ENCODE assay signal across 28 cellular contexts in the genomic region with DNA sequence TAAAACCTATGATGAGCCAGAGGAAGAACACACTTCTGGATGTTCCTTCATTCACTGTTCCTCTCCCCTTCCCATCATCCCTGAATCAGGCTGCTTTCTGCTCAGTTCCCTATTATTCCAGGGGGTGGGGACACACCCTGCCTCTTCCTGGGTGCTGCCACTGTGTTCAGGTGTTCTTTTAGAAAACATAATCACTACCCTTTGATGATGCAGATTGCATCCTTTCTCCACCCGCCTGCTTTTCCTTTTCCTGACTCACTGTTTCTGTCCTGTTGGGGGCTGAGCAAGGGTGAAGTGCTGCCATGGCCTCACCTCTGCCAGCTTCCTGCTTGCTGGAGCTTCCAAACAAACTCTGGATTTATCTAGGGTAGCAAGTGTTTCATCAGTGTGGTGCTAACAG.
DNase-seq lines count a peak whose midpoint lies in the region; ATAC-seq, FAIRE-seq and TF ChIP-seq lines count a peak whose summit lies in the region.
"Had no signal": no experiment of that assay in that cellular context is flagged by ENCODE, and none has a peak within 500 bp of the region (broad histone marks: within the 10 kb centered on the region; RNA-seq: fewer than 3 reads in every experiment).

No MANE protein-coding gene starts in this region.

- WGBS in upper lobe of left lung, 2 donors: 33 to 53% methylated on average over 1 of the region's 1 CpG

- POLR2A ChIA-PET in WTC11 (lab: Charles Lee): no interaction called here

- TF ChIP-seq EP300 in upper lobe of left lung (IDR thresholded peaks at IDR 0.05): no peak

- TF ChIP-seq POLR2A in uterus (IDR thresholded peaks at IDR 0.05): no peak
- TF ChIP-seq POLR2A in upper lobe of left lung (IDR thresholded peaks at IDR 0.05): no peak

- H3K27ac ChIP-seq in keratinocyte (ENCODE audit: control insufficient read depth, insufficient read depth, low read length): peak overlapping the region; percentile 45
- H3K27ac ChIP-seq in uterus: no peak overlapping the region
- no peak overlapping the region for H3K27ac ChIP-seq in upper lobe of left lung
- H3K27ac ChIP-seq: right atrium auricular region, stomach had no signal

- no peak overlapping the region for H3K9ac ChIP-seq in keratinocyte (ENCODE audit: control insufficient read depth, extremely low read depth, insufficient read depth, low read length)

- H3K27me3 ChIP-seq in keratinocyte (ENCODE audit: control insufficient read depth, extremely low read depth, insufficient read depth, low read length) (no peaks in the 10 kb centered on the region), uterus (no peaks in the 10 kb centered on the region), upper lobe of left lung (no peaks in the 10 kb centered on the region)
- H3K27me3 ChIP-seq: right atrium auricular region, stomach had no signal

- no peaks in the 10 kb centered on the region for H4K20me1 ChIP-seq in keratinocyte (ENCODE audit: control insufficient read depth, extremely low read depth, insufficient read depth, low read length)

- ATAC-seq in WTC11: peak; percentile 60
- ATAC-seq in upper lobe of left lung (ENCODE audit: low FRiP score in 2 of 2): no peak
- no peak for ATAC-seq in HG03520 (IDR thresholded peaks at IDR 0.05; ENCODE audit: unreplicated experiment)
- ATAC-seq: activated CD4-positive, alpha-beta T cell treated with anti-CD3 and anti-CD28 coated beads for 36 hours; CD8-positive, alpha-beta T cell; GM12878; left ventricle myocardium superior; Panc1 had no signal

- H3K4me1 ChIP-seq in keratinocyte (ENCODE audit: control insufficient read depth, extremely low read depth, insufficient read depth, low read length) (peaks cover 29% of the 10 kb centered on the region), uterus (no peaks in the 10 kb centered on the region), upper lobe of left lung (no peaks in the 10 kb centered on the region)
- H3K4me1 ChIP-seq: right atrium auricular region, stomach had no signal

- intact Hi-C loops in uterus (cut with DNase I; ENCODE audit: low total_unique reads): no loop called here

- H3K9me3 ChIP-seq in keratinocyte (ENCODE audit: control insufficient read depth, low read depth, low read length) (no peaks in the 10 kb centered on the region), uterus (no peaks in the 10 kb centered on the region), upper lobe of left lung (no peaks in the 10 kb centered on the region)
- H3K9me3 ChIP-seq: stomach had no signal

- dilution Hi-C loops in keratinocyte (cut with MboI; ENCODE audit: extremely low pct_ligation_motif_present, low sequenced_read_pairs): no loop called here

- H3K27ac Mint-ChIP-seq in WTC11: no peak overlapping the region
- H3K27ac Mint-ChIP-seq: activated CD4-positive, alpha-beta T cell treated with anti-CD3 and anti-CD28 coated beads for 36 hours; activated naive CD4-positive, alpha-beta T cell treated with anti-CD3 and anti-CD28 coated beads, Interleukin-2, amount 50 U/mL, for 24 hours; B cell; CD8-positive, alpha-beta T cell had no signal

- FAIRE-seq in keratinocyte (lab: Jason Lieb, UNC): peak; percentile 73
- FAIRE-seq: colon, GM12878, islet of Langerhans had no signal

- peak; percentile 58 for DNase-seq in COR-L47 (lab: John Stamatoyannopoulos, UW)
- peak; percentile 22 for DNase-seq in HCEC 1CT
- DNase-seq in WTC11 (ENCODE audit: low spot score): no peak
- no peak for DNase-seq in keratinocyte (ENCODE audit: low read depth, low spot score)
- no peak for DNase-seq in uterus
- DNase-seq in C1 segment of cervical spinal cord (lab: John Stamatoyannopoulos, UW): no peak
- no peak for DNase-seq in upper lobe of left lung
- DNase-seq: ACHN; activated CD4-positive, alpha-beta T cell treated with anti-CD3 and anti-CD28 coated beads for 36 hours; amniotic stem cell; CD8-positive, alpha-beta T cell; effector CD4-positive, alpha-beta T cell; left ventricle myocardium superior; NCI-H1092; NCI-H2029 treated with DMSO at 0.1 percent for 48 hours; NCI-H2227 treated with DMSO at 0.1 percent for 48 hours; NCI-H526 treated with DMSO at 0.1 percent for 48 hours; SIG-M5; stomach; SW 1271 had no signal

- peaks cover 3% of the 10 kb centered on the region for H3K9me3 Mint-ChIP-seq in WTC11

- no peak overlapping the region for H3K4me3 ChIP-seq in keratinocyte (ENCODE audit: control insufficient read depth in 2 of 3, extremely low read depth in 1 of 3, insufficient read depth in 2 of 3, low read depth in 1 of 3, low read length in 3 of 3)
- no peak overlapping the region for H3K4me3 ChIP-seq in uterus
- no peak overlapping the region for H3K4me3 ChIP-seq in upper lobe of left lung
- H3K4me3 ChIP-seq: GM12878, right atrium auricular region, stomach had no signal

- no peaks in the 10 kb centered on the region for H3K9me1 ChIP-seq in keratinocyte (ENCODE audit: control insufficient read depth, extremely low read depth, insufficient read depth, low read length)

- peaks cover 14% of the 10 kb centered on the region for H3K4me1 Mint-ChIP-seq in WTC11
- H3K4me1 Mint-ChIP-seq: activated CD4-positive, alpha-beta T cell treated with anti-CD3 and anti-CD28 coated beads for 36 hours; activated naive CD4-positive, alpha-beta T cell treated with anti-CD3 and anti-CD28 coated beads, Interleukin-2, amount 50 U/mL, for 24 hours; B cell had no signal

- CTCF ChIA-PET in WTC11 (lab: Charles Lee): no interaction called here

- H3K36me3 Mint-ChIP-seq in WTC11: no peaks in the 10 kb centered on the region
- H3K36me3 Mint-ChIP-seq: activated naive CD4-positive, alpha-beta T cell treated with anti-CD3 and anti-CD28 coated beads, Interleukin-2, amount 50 U/mL, for 24 hours; CD8-positive, alpha-beta T cell had no signal

- peak overlapping the region; percentile 75 for H2AFZ ChIP-seq in keratinocyte (ENCODE audit: control insufficient read depth, low read length)

- peak overlapping the region; percentile 61 for H3K4me2 ChIP-seq in keratinocyte (ENCODE audit: control insufficient read depth, extremely low read depth, insufficient read depth, low read depth, low read length)

- TF ChIP-seq CTCF in WTC11 (IDR thresholded peaks at IDR 0.05) (no peak), keratinocyte (optimal IDR thresholded peaks at IDR 0.05 in 1 of 3, IDR thresholded peaks at IDR 0.05 in 1 of 3, conservative IDR thresholded peaks at IDR 0.05 in 1 of 3; ENCODE audit: extremely low read depth in 1 of 3, insufficient read depth in 2 of 3, low read length in 3 of 3) (peak in 2 of 3 experiments; percentile 22 to 41), uterus (IDR thresholded peaks at IDR 0.05) (no peak), upper lobe of left lung (IDR thresholded peaks at IDR 0.05) (no peak)

- H3K4me3 Mint-ChIP-seq in WTC11: no peak overlapping the region
- H3K4me3 Mint-ChIP-seq: activated CD4-positive, alpha-beta T cell treated with anti-CD3 and anti-CD28 coated beads for 36 hours; activated naive CD4-positive, alpha-beta T cell treated with anti-CD3 and anti-CD28 coated beads, Interleukin-2, amount 50 U/mL, for 24 hours; B cell; CD8-positive, alpha-beta T cell had no signal

- H3K27me3 Mint-ChIP-seq in WTC11 (ENCODE audit: low read depth): no peaks in the 10 kb centered on the region
- H3K27me3 Mint-ChIP-seq: activated CD4-positive, alpha-beta T cell treated with anti-CD3 and anti-CD28 coated beads for 36 hours; activated naive CD4-positive, alpha-beta T cell treated with anti-CD3 and anti-CD28 coated beads, Interleukin-2, amount 50 U/mL, for 24 hours; B cell had no signal

- H3K79me2 ChIP-seq in keratinocyte (ENCODE audit: control insufficient read depth, insufficient read depth, low read length): no peaks in the 10 kb centered on the region

- no peaks in the 10 kb centered on the region for H3K36me3 ChIP-seq in keratinocyte (ENCODE audit: control insufficient read depth in 2 of 2, extremely low read depth in 1 of 2, insufficient read depth in 2 of 2, low read length in 2 of 2)
- H3K36me3 ChIP-seq in uterus: no peaks in the 10 kb centered on the region
- no peaks in the 10 kb centered on the region for H3K36me3 ChIP-seq in upper lobe of left lung
- H3K36me3 ChIP-seq: right atrium auricular region, stomach had no signal

TF ChIP-seq in WTC11, 78 proteins besides CTCF, POLR2A, EP300 and RAD21 (continues in another document):
- TF ChIP-seq NR2C2 (CRISPR knock-in tag; IDR thresholded peaks at IDR 0.05) (no peak), ZNF671 (CRISPR knock-in tag; IDR thresholded peaks at IDR 0.05) (no peak), RELA (CRISPR knock-in tag; IDR thresholded peaks at IDR 0.05; ENCODE audit: borderline replicate concordance) (no peak), OVOL2 (CRISPR knock-in tag; IDR thresholded peaks at IDR 0.05; ENCODE audit: borderline replicate concordance) (no peak), FOXP1 (CRISPR knock-in tag; IDR thresholded peaks at IDR 0.05; ENCODE audit: borderline replicate concordance) (no peak)
- TF ChIP-seq, protein P1, sequence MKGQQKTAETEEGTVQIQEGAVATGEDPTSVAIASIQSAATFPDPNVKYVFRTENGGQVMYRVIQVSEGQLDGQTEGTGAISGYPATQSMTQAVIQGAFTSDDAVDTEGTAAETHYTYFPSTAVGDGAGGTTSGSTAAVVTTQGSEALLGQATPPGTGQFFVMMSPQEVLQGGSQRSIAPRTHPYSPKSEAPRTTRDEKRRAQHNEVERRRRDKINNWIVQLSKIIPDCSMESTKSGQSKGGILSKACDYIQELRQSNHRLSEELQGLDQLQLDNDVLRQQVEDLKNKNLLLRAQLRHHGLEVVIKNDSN (CRISPR knock-in tag; IDR thresholded peaks at IDR 0.05): no peak
- TF ChIP-seq, protein P2, sequence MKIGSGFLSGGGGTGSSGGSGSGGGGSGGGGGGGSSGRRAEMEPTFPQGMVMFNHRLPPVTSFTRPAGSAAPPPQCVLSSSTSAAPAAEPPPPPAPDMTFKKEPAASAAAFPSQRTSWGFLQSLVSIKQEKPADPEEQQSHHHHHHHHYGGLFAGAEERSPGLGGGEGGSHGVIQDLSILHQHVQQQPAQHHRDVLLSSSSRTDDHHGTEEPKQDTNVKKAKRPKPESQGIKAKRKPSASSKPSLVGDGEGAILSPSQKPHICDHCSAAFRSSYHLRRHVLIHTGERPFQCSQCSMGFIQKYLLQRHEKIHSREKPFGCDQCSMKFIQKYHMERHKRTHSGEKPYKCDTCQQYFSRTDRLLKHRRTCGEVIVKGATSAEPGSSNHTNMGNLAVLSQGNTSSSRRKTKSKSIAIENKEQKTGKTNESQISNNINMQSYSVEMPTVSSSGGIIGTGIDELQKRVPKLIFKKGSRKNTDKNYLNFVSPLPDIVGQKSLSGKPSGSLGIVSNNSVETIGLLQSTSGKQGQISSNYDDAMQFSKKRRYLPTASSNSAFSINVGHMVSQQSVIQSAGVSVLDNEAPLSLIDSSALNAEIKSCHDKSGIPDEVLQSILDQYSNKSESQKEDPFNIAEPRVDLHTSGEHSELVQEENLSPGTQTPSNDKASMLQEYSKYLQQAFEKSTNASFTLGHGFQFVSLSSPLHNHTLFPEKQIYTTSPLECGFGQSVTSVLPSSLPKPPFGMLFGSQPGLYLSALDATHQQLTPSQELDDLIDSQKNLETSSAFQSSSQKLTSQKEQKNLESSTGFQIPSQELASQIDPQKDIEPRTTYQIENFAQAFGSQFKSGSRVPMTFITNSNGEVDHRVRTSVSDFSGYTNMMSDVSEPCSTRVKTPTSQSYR (CRISPR knock-in tag; IDR thresholded peaks at IDR 0.05): no peak

Comparison
In these comparisons a context has a peak if more than half of its experiments do, and no peak if none do; other contexts are left out.
1. DNase-seq: peak in COR-L47 (single experiment) and HCEC 1CT (single experiment); none in WTC11 (single experiment), keratinocyte (single experiment), uterus (0 of 2), C1 segment of cervical spinal cord (0 of 14) and upper lobe of left lung (0 of 2).
2. CTCF ChIP-seq: peak in keratinocyte (2 of 3); none in WTC11 (single experiment), uterus (0 of 4) and upper lobe of left lung (0 of 6).